Comparison of ENCODE assay signal across 25 cellular contexts in the genomic region with DNA sequence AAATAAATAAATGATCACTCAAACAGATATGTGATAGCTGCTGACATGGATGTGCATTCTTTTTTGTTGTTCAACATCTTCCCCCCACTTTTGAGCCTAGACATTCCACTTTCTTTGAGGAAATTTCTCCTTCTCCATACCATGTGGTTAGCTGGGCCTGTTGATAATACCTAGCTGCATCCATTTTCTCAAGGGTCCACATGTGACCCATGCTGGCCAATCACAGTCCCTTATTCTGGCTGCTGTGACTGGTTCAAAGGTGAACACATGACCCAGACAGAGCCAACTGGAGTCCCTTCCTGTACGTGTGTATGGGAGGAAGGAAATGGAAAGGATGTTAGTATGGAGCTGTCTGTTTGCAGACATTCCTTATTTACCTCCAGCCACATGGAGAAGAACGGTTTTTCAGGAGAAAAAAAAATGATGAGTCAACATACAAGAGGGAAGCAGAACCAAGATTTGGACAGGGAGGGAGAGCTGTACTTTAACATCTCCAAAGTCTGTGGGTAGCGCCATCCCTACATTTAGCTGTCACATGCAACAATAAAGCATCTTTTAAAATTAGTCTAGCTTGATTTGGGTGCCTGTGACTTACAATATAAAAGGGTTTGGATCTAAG.
"Had no signal": no experiment of that assay in that cellular context is flagged by ENCODE, and none has a peak within 500 bp of the region (broad histone marks: within the 10 kb centered on the region; RNA-seq: fewer than 3 reads in every experiment).

No MANE protein-coding gene starts in this region.

- H3K9me3 Mint-ChIP-seq: mesothelial cell of epicardium, neural progenitor cell, type B pancreatic cell had no signal

- H3K36me3 ChIP-seq: left ventricle myocardium inferior, neural progenitor cell, sigmoid colon, thoracic aorta, vagina had no signal

- H3K4me3 Mint-ChIP-seq: activated B cell treated with CpG ODN at 0.5 μM for 24 hours; activated CD4-positive, alpha-beta T cell treated with anti-CD3 and anti-CD28 coated beads for 36 hours; activated naive CD8-positive, alpha-beta T cell treated with anti-CD3 and anti-CD28 coated beads, Interleukin-2, amount 10 ng/mL, durations not matched to agents 7 days and 5 days; immature natural killer cell; mesothelial cell of epicardium; naive thymus-derived CD8-positive, alpha-beta T cell; neural progenitor cell; stimulated activated naive B cell treated with anti-CD40 and anti-IgM and Interleukin-4, amounts not matched to agents 10 μg/mL and 1 μg/mL and 100 μg/mL, for 72 hours; type B pancreatic cell had no signal

- DNase-seq: activated B cell treated with CpG ODN at 0.5 μM for 24 hours; activated CD4-positive, alpha-beta T cell treated with anti-CD3 and anti-CD28 coated beads for 36 hours; activated CD4-positive, alpha-beta T cell treated with anti-CD3 and anti-CD28 coated beads, Interleukin-2, amount 50 U/mL, for 4 hours; activated naive CD4-positive, alpha-beta T cell treated with Interleukin-2 at 50 U/mL for 16 hours; activated naive CD8-positive, alpha-beta T cell treated with anti-CD3 and anti-CD28 coated beads, Interleukin-2, amount 10 ng/mL, durations not matched to agents 7 days and 5 days; activated T-cell treated with anti-CD3 and anti-CD28 coated beads, Interleukin-2, amount 50 U/mL, for 48 hours; amygdala; cortex of kidney; erythroblast; foreskin melanocyte; immature natural killer cell; kidney glomerular epithelial cell; left ventricle myocardium inferior; naive thymus-derived CD8-positive, alpha-beta T cell; sigmoid colon; stimulated activated CD4-positive, alpha-beta T cell treated with anti-CD3 and anti-CD28 coated beads, Interleukin-15, amount 100 ng/mL, for 24 hours; stimulated activated CD8-positive, alpha-beta memory T cell treated with anti-CD3 and anti-CD28 coated beads, Interleukin-4, amount 100 ng/mL, for 48 hours; stimulated activated naive B cell treated with anti-CD40 and anti-IgM and Interleukin-4, amounts not matched to agents 10 μg/mL and 1 μg/mL and 100 μg/mL, for 72 hours; T-helper 9 cell had no signal

- H3K27me3 ChIP-seq: neural progenitor cell, sigmoid colon, vagina had no signal

- H3K27ac Mint-ChIP-seq: activated B cell treated with CpG ODN at 0.5 μM for 24 hours; activated CD4-positive, alpha-beta T cell treated with anti-CD3 and anti-CD28 coated beads for 36 hours; activated naive CD8-positive, alpha-beta T cell treated with anti-CD3 and anti-CD28 coated beads, Interleukin-2, amount 10 ng/mL, durations not matched to agents 7 days and 5 days; immature natural killer cell; naive thymus-derived CD8-positive, alpha-beta T cell; neural progenitor cell; stimulated activated naive B cell treated with anti-CD40 and anti-IgM and Interleukin-4, amounts not matched to agents 10 μg/mL and 1 μg/mL and 100 μg/mL, for 72 hours; type B pancreatic cell had no signal

- H3K36me3 Mint-ChIP-seq: activated naive CD8-positive, alpha-beta T cell treated with anti-CD3 and anti-CD28 coated beads, Interleukin-2, amount 10 ng/mL, durations not matched to agents 7 days and 5 days; immature natural killer cell; naive thymus-derived CD8-positive, alpha-beta T cell; neural progenitor cell; stimulated activated naive B cell treated with anti-CD40 and anti-IgM and Interleukin-4, amounts not matched to agents 10 μg/mL and 1 μg/mL and 100 μg/mL, for 72 hours; type B pancreatic cell had no signal

- H3K9me3 ChIP-seq: thoracic aorta, vagina had no signal

- H3K4me1 Mint-ChIP-seq: activated B cell treated with CpG ODN at 0.5 μM for 24 hours; activated CD4-positive, alpha-beta T cell treated with anti-CD3 and anti-CD28 coated beads for 36 hours; activated naive CD8-positive, alpha-beta T cell treated with anti-CD3 and anti-CD28 coated beads, Interleukin-2, amount 10 ng/mL, durations not matched to agents 7 days and 5 days; immature natural killer cell; naive thymus-derived CD8-positive, alpha-beta T cell; neural progenitor cell; stimulated activated naive B cell treated with anti-CD40 and anti-IgM and Interleukin-4, amounts not matched to agents 10 μg/mL and 1 μg/mL and 100 μg/mL, for 72 hours had no signal

- H3K4me1 ChIP-seq: left ventricle myocardium inferior, sigmoid colon, vagina had no signal

- H3K27me3 Mint-ChIP-seq: activated B cell treated with CpG ODN at 0.5 μM for 24 hours; activated naive CD8-positive, alpha-beta T cell treated with anti-CD3 and anti-CD28 coated beads, Interleukin-2, amount 10 ng/mL, durations not matched to agents 7 days and 5 days had no signal

- H3K4me3 ChIP-seq: left ventricle myocardium inferior, neural progenitor cell, sigmoid colon, smooth muscle cell, thoracic aorta, vagina had no signal

- ATAC-seq: activated CD4-positive, alpha-beta T cell treated with anti-CD3 and anti-CD28 coated beads for 36 hours; naive thymus-derived CD8-positive, alpha-beta T cell; stimulated activated naive B cell treated with anti-CD40 and anti-IgM and Interleukin-4, amounts not matched to agents 10 μg/mL and 1 μg/mL and 100 μg/mL, for 72 hours had no signal

- H3K27ac ChIP-seq: left ventricle myocardium inferior, neural progenitor cell, sigmoid colon, thoracic aorta, vagina had no signal
